In the genomic region with DNA sequence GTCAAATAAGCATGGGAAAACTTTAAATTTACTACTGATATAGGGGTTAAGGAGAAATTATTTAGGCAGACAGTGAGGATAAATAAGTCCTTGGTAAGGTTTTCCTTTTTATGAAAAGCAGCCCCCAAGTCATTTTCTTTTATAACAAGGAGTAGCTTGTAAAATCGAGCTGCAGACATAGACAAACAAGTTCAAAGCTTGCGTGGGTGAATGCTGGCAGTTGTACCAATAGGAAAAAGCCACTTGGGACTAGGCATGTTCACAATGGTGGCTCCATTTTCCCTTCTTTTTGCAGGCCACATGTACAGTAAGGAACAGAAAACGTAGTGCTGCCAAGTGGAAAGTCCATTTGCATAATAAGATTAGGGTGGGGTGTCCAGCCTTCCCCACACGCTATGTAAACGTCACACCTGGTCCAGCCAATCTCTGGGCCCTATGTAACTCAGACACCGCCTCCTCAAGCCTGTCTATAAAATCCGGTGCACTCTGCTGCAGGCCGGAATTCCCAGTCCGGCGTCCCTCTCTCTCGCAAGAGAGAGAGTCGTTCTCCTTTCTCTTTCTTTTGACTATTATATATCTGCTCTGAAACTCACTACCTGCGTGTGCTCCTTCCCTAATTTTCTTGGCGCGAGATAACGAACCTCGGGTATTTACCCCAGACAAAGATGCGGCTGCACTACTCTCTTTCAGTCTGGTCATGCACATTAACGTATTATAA, we compare ENCODE assay signal across 16 cellular contexts.
"Had no signal": no experiment of that assay in that cellular context is flagged by ENCODE, and none has a peak within 500 bp of the region (broad histone marks: within the 10 kb centered on the region; RNA-seq: fewer than 3 reads in every experiment).

No MANE protein-coding gene starts in this region.

- H3K36me3 ChIP-seq: neural progenitor cell, ovary, right lobe of liver, stomach, thoracic aorta, upper lobe of right lung had no signal

- H3K4me1 ChIP-seq: neural progenitor cell, right lobe of liver, stomach, upper lobe of right lung had no signal

- H3K4me2 ChIP-seq: neural progenitor cell had no signal

- H3K9me3 ChIP-seq: ovary, right lobe of liver, stomach, thoracic aorta, upper lobe of right lung had no signal

- H3K4me3 ChIP-seq: coronary artery, neural progenitor cell, ovary, right lobe of liver, stomach, thoracic aorta, upper lobe of right lung had no signal

- DNase-seq: activated CD4-positive, alpha-beta T cell treated with anti-CD3 and anti-CD28 coated beads, Interleukin-2, amount 50 U/mL, for 1 hour; activated CD8-positive, alpha-beta memory T cell treated with anti-CD3 and anti-CD28 coated beads, Interleukin-2, amount 50 U/mL, for 4 hours; activated naive CD4-positive, alpha-beta T cell treated with anti-CD3 and anti-CD28 coated beads for 36 hours; activated T-cell treated with anti-CD3 and anti-CD28 coated beads, Interleukin-2, amount 50 U/mL, for 4 hours; immature natural killer cell; naive thymus-derived CD4-positive, alpha-beta T cell; ovary; right lobe of liver; small intestine; stimulated activated CD4-positive, alpha-beta T cell treated with anti-CD3 and anti-CD28 coated beads, Interleukin-4, amount 100 ng/mL, for 1 hour; stomach; T1000; upper lobe of right lung had no signal

- H3K27me3 ChIP-seq: neural progenitor cell, ovary, right lobe of liver, stomach, upper lobe of right lung had no signal

- H3K9ac ChIP-seq: neural progenitor cell had no signal

- H2AFZ ChIP-seq: neural progenitor cell had no signal

- FAIRE-seq: small intestine had no signal

- H3K27ac ChIP-seq: coronary artery, neural progenitor cell, ovary, right lobe of liver, stomach, thoracic aorta, upper lobe of right lung had no signal
